ENCODE assay signal across 21 cellular contexts in the genomic region with DNA sequence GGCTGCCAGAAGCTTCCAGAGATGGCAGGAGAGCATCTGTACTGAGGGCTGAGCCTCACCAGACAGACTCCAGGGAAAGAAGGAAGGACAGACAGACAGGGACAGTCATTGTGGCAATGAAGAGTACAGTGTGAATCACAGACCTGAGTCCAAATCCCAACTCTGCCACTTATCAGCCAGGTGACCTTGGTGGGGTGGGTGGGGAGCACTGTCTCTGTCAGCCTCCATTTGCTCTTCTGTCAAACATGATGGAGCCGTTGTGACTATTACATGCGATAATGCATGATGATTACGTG.
"Had no signal": no experiment of that assay in that cellular context is flagged by ENCODE, and none has a peak within 500 bp of the region (broad histone marks: within the 10 kb centered on the region; RNA-seq: fewer than 3 reads in every experiment).

No MANE protein-coding gene starts in this region.

- H3K79me2 ChIP-seq: parathyroid adenoma had no signal

- ATAC-seq: foreskin keratinocyte, left cardiac atrium, lower lobe of right lung, right lobe of liver had no signal

- H3K27me3 ChIP-seq: colonic mucosa, right lobe of liver, stomach had no signal

- FAIRE-seq: endothelial cell of umbilical vein, kidney had no signal

- H3K9ac ChIP-seq: parathyroid adenoma had no signal

- H3K36me3 ChIP-seq: colonic mucosa, left ventricle myocardium inferior, lower lobe of right lung, prostate gland, right lobe of liver, stomach had no signal

- H3K4me3 ChIP-seq: colonic mucosa, left ventricle myocardium inferior, lower lobe of right lung, prostate gland, right lobe of liver, stomach had no signal

- H2AFZ ChIP-seq: parathyroid adenoma had no signal

- H3K27ac ChIP-seq: colonic mucosa, foreskin keratinocyte, left ventricle myocardium inferior, lower lobe of right lung, parathyroid adenoma, prostate gland, right lobe of liver, stomach had no signal

- H3K4me1 ChIP-seq: colonic mucosa, foreskin keratinocyte, left ventricle myocardium inferior, lower lobe of right lung, parathyroid adenoma, prostate gland, right lobe of liver, stomach had no signal

- H3K9me3 ChIP-seq: colonic mucosa, left ventricle myocardium inferior, lower lobe of right lung, prostate gland, right lobe of liver, stomach had no signal

- DNase-seq: colonic mucosa; dermis blood vessel endothelial cell; erythroblast; foreskin keratinocyte; immature natural killer cell; kidney; left cardiac atrium; left ventricle myocardium inferior; lower lobe of right lung; naive B cell; right lobe of liver; stimulated activated CD4-positive, alpha-beta T cell treated with anti-CD3 and anti-CD28 coated beads, Interleukin-15, amount 100 ng/mL, for 24 hours; stimulated activated CD4-positive, alpha-beta T cell treated with anti-CD3 and anti-CD28 coated beads, Interleukin-1b, Interleukin-23, amount 100 ng/mL, for 48 hours; stimulated activated CD4-positive, alpha-beta T cell treated with anti-CD3 and anti-CD28 coated beads, Interleukin-4, amount 100 ng/mL, for 24 hours; stimulated activated naive CD4-positive, alpha-beta T cell; substantia nigra; trophoblast cell had no signal
